In genomic region chr11:89015614-89016013, GRCh38 we compare ENCODE assay signal across 38 cellular contexts. TPM values are rescaled to one million over a fixed set of nuclear protein-coding genes. Genes with fewer than 3 reads are reported as not detected.
"Had no signal": no experiment of that assay in that cellular context is flagged by ENCODE, and none has a peak within 500 bp of the region (broad histone marks: within the 10 kb centered on the region; RNA-seq: fewer than 3 reads in every experiment).

No MANE protein-coding gene starts in this region.

- H3K4me3 Mint-ChIP-seq: activated B cell treated with CpG ODN at 0.5 μM for 24 hours; activated CD4-positive, alpha-beta memory T cell treated with anti-CD3 and anti-CD28 coated beads for 36 hours; activated naive CD4-positive, alpha-beta T cell treated with anti-CD3 and anti-CD28 coated beads for 36 hours; activated naive CD8-positive, alpha-beta T cell treated with anti-CD3 and anti-CD28 coated beads for 36 hours; activated T-cell treated with anti-CD3 and anti-CD28 coated beads, Interleukin-2, amount 50 U/mL, for 4 hours; activated T-helper 1 cell treated with anti-CD3 and anti-CD28 coated beads, Interleukin-12 subunit alpha, Interleukin-12 subunit beta, Interleukin-2, Interleukin-4 antibody, amounts not matched to agents 30 ng/mL and 10 ng/mL and 1 ng/mL, durations not matched to agents 14 hours and 24 hours and 36 hours; central memory CD8-positive, alpha-beta T cell; T-cell had no signal

- H3K4me1 ChIP-seq: colonic mucosa, SJSA1 had no signal

- H3K27me3 ChIP-seq: cardiac muscle cell, colonic mucosa, MG63, SJSA1 had no signal

- H3K27me3 Mint-ChIP-seq: activated B cell treated with CpG ODN at 0.5 μM for 24 hours; activated naive CD8-positive, alpha-beta T cell treated with anti-CD3 and anti-CD28 coated beads for 36 hours; central memory CD8-positive, alpha-beta T cell; T-cell had no signal

- H3K9me3 ChIP-seq: colonic mucosa, MG63, SJSA1, SK-N-SH had no signal

- H3K4me1 Mint-ChIP-seq: activated B cell treated with CpG ODN at 0.5 μM for 24 hours; activated naive CD8-positive, alpha-beta T cell treated with anti-CD3 and anti-CD28 coated beads for 36 hours; central memory CD8-positive, alpha-beta T cell; T-cell had no signal

- H3K9me3 Mint-ChIP-seq: activated B cell treated with CpG ODN at 0.5 μM for 24 hours; activated CD4-positive, alpha-beta memory T cell treated with anti-CD3 and anti-CD28 coated beads for 36 hours; activated naive CD4-positive, alpha-beta T cell treated with anti-CD3 and anti-CD28 coated beads for 36 hours; activated naive CD8-positive, alpha-beta T cell treated with anti-CD3 and anti-CD28 coated beads for 36 hours; activated T-cell treated with anti-CD3 and anti-CD28 coated beads, Interleukin-2, amount 50 U/mL, for 4 hours; activated T-helper 1 cell treated with anti-CD3 and anti-CD28 coated beads, Interleukin-12 subunit alpha, Interleukin-12 subunit beta, Interleukin-2, Interleukin-4 antibody, amounts not matched to agents 30 ng/mL and 10 ng/mL and 1 ng/mL, durations not matched to agents 14 hours and 24 hours and 36 hours; T-cell had no signal

- H3K36me3 ChIP-seq: cardiac muscle cell, colonic mucosa, MG63, SJSA1 had no signal

- ATAC-seq: activated T-cell treated with anti-CD3 and anti-CD28 coated beads, Interleukin-2, amount 50 U/mL, for 4 hours; Panc1; T-cell had no signal

- H3K36me3 Mint-ChIP-seq: activated CD4-positive, alpha-beta memory T cell treated with anti-CD3 and anti-CD28 coated beads for 36 hours; activated naive CD8-positive, alpha-beta T cell treated with anti-CD3 and anti-CD28 coated beads for 36 hours; T-cell had no signal

- H3K27ac ChIP-seq: cardiac muscle cell, colonic mucosa, SJSA1, VCaP had no signal

- DNase-seq: activated B cell treated with CpG ODN at 0.5 μM for 24 hours; activated CD4-positive, alpha-beta memory T cell treated with anti-CD3 and anti-CD28 coated beads for 36 hours; activated CD4-positive, alpha-beta T cell treated with anti-CD3 and anti-CD28 coated beads for 4 hours; activated CD4-positive, alpha-beta T cell treated with anti-CD3 and anti-CD28 coated beads, Interleukin-2, amount 50 U/mL, for 1 hour; activated CD4-positive, CD25-positive, alpha-beta regulatory T cell treated with anti-CD3 and anti-CD28 coated beads, Interleukin-2, amount 50 U/mL, for 72 hours; activated CD8-positive, alpha-beta memory T cell treated with anti-CD3 and anti-CD28 coated beads, Interleukin-2, amount 50 U/mL, for 4 hours; activated gamma-delta T cell treated with Interleukin-2 at 50 U/mL for 16 hours; activated naive CD4-positive, alpha-beta T cell treated with anti-CD3 and anti-CD28 coated beads for 36 hours; activated naive CD8-positive, alpha-beta T cell treated with anti-CD3 and anti-CD28 coated beads for 36 hours; activated T-cell treated with anti-CD3 and anti-CD28 coated beads for 4 hours; activated T-cell treated with anti-CD3 and anti-CD28 coated beads, Interleukin-2, amount 50 U/mL, for 4 hours; amniotic stem cell; aorta; colonic mucosa; Kasumi-1; KG1; MG63; NCI-H1048; NCI-H146; NCI-H187; NCI-H2029 treated with DMSO at 0.1 percent for 48 hours; NCI-H2107; NCI-H345; NCI-H524 treated with DMSO at 0.1 percent for 48 hours; NCI-H748 treated with DMSO at 0.1 percent for 48 hours; SHP77 treated with DMSO at 0.1 percent for 48 hours; SK-N-SH; T-cell; T-helper 2 cell; T-helper 9 cell had no signal

- H3K27ac Mint-ChIP-seq: activated B cell treated with CpG ODN at 0.5 μM for 24 hours; activated CD4-positive, alpha-beta memory T cell treated with anti-CD3 and anti-CD28 coated beads for 36 hours; activated naive CD4-positive, alpha-beta T cell treated with anti-CD3 and anti-CD28 coated beads for 36 hours; activated naive CD8-positive, alpha-beta T cell treated with anti-CD3 and anti-CD28 coated beads for 36 hours; activated T-helper 1 cell treated with anti-CD3 and anti-CD28 coated beads, Interleukin-12 subunit alpha, Interleukin-12 subunit beta, Interleukin-2, Interleukin-4 antibody, amounts not matched to agents 30 ng/mL and 10 ng/mL and 1 ng/mL, durations not matched to agents 14 hours and 24 hours and 36 hours; T-cell had no signal

- H3K4me3 ChIP-seq: cardiac muscle cell, colonic mucosa, MG63, SJSA1 had no signal

RNA-seq across cellular contexts. Expression of gene GRM5, which starts 50.2 kb away (rescaled TPM):
- total RNA-seq: activated B cell treated with CpG ODN at 0.5 μM for 24 hours; activated naive CD4-positive, alpha-beta T cell treated with anti-CD3 and anti-CD28 coated beads for 36 hours; activated naive CD8-positive, alpha-beta T cell treated with anti-CD3 and anti-CD28 coated beads for 36 hours; activated T-cell treated with anti-CD3 and anti-CD28 coated beads, Interleukin-2, amount 50 U/mL, for 4 hours; activated T-helper 1 cell treated with anti-CD3 and anti-CD28 coated beads, Interleukin-12 subunit alpha, Interleukin-12 subunit beta, Interleukin-2, Interleukin-4 antibody, amounts not matched to agents 30 ng/mL and 10 ng/mL and 1 ng/mL, durations not matched to agents 14 hours and 24 hours and 36 hours; colonic mucosa; NCI-H460; RPMI7951; SJSA1; T-cell had no signal
- polyA plus RNA-seq: cardiac muscle cell, SK-N-SH had no signal
